ENCODE assay signal across 1 cellular context in the genomic region with DNA sequence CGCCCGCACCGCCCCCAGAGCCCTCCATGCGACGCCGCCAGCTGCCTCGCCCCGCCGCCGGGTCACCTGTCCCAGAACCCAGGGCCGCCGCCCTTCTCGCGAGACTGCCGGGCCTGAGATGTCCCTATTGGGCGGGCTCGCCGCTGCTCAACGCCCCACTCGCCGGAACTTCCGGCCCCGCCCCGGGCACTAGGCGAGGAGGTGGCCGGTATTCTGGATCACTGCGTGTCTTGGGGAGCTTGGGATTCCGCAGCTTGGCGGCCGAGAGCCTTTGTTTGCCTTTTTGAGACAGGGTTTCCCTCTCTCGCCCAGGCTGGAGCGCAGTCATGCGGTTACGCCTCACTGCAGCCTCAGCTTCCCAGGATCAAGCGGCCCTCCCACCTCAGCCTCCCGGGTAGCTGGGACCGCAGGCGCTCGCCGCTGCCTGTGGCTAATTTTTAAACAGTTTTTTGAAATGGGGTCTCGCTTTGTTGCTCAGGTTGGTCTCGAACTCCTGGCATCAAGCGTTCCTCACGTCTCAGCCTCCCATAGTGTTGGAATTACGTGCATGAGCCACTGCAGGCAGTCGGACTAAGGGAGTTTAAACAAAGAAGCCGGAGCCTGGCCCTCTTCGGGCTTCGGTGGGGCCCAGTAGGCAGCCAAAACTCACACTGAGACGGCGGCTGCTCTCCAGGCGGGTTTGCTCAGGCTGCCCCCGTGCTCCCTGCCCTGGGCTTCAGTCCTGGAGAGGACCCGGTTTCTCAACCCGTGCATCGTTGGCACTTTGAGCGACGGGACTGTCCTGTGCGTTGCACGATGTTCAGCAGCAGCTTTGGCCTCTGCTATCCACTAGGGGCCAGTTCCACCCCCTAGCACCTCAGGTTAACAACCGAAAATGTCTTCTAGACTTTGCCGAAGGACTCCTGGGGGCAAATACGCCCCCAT.
A peak's percentile ranks its signal among the peaks of the same experiment; 100 is the strongest.
TF ChIP-seq lines count a peak whose summit lies in the region.

A gene (minus strand): TSS at position 43 of the 924 bp plus-strand sequence. CDS start 15 bp downstream, at position 28.

TF ChIP-seq in K562, 482 proteins besides CTCF, POLR2A, EP300 and RAD21 (continued from another document and continues in another):
- TF ChIP-seq ZNF239 (CRISPR knock-in tag; IDR thresholded peaks at IDR 0.05) (no peak), ETV5 (CRISPR knock-in tag; IDR thresholded peaks at IDR 0.05; ENCODE audit: low read depth) (peak; percentile 72), POLR2H (tag; IDR thresholded peaks at IDR 0.05; ENCODE audit: low read depth) (peak; percentile 84), OTX1 (CRISPR knock-in tag; IDR thresholded peaks at IDR 0.05) (peak; percentile 81; the same call in 1 of the 2 replicates), ZNF232 (CRISPR knock-in tag; IDR thresholded peaks at IDR 0.05) (no peak), GTF2A2 (tag; IDR thresholded peaks at IDR 0.05) (no peak), NFXL1 (CRISPR knock-in tag; IDR thresholded peaks at IDR 0.05) (no peak), FOS (IDR thresholded peaks at IDR 0.05; ENCODE audit: extremely low read depth, insufficient read length) (peak; percentile 51), ARNT (IDR thresholded peaks at IDR 0.05) (no peak), KLF6 (CRISPR knock-in tag; IDR thresholded peaks at IDR 0.05; ENCODE audit: borderline replicate concordance) (peak; percentile 43; the same call in 1 of the 2 replicates), CHD2 (IDR thresholded peaks at IDR 0.05; ENCODE audit: low read depth, low read length) (peak; percentile 98), CHCHD3 (CRISPR knock-in tag; IDR thresholded peaks at IDR 0.05) (0 out of 2 replicates have a peak, but pooled peaks have one; percentile 17), NR2F6 (CRISPR knock-in tag; IDR thresholded peaks at IDR 0.05) (no peak), HDAC1 (IDR thresholded peaks at IDR 0.05) (peak in 1 of 2 experiments; percentile 59; a peak in 2 of 4 replicates), ZNF12 (CRISPR knock-in tag; IDR thresholded peaks at IDR 0.05) (no peak), NELFE (IDR thresholded peaks at IDR 0.05; ENCODE audit: insufficient read depth, insufficient read length) (no peak), ELF2 (CRISPR knock-in tag; IDR thresholded peaks at IDR 0.05) (no peak), CBX3 (IDR thresholded peaks at IDR 0.05; ENCODE audit: borderline replicate concordance in 1 of 2, low read length in 2 of 2) (no peak), BDP1 (IDR thresholded peaks at IDR 0.05; ENCODE audit: insufficient read depth, insufficient read length) (no peak)
- TF ChIP-seq, protein P1, sequence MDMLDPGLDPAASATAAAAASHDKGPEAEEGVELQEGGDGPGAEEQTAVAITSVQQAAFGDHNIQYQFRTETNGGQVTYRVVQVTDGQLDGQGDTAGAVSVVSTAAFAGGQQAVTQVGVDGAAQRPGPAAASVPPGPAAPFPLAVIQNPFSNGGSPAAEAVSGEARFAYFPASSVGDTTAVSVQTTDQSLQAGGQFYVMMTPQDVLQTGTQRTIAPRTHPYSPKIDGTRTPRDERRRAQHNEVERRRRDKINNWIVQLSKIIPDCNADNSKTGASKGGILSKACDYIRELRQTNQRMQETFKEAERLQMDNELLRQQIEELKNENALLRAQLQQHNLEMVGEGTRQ (CRISPR knock-in tag; IDR thresholded peaks at IDR 0.05) = peak; percentile 75
- TF ChIP-seq, protein P2, sequence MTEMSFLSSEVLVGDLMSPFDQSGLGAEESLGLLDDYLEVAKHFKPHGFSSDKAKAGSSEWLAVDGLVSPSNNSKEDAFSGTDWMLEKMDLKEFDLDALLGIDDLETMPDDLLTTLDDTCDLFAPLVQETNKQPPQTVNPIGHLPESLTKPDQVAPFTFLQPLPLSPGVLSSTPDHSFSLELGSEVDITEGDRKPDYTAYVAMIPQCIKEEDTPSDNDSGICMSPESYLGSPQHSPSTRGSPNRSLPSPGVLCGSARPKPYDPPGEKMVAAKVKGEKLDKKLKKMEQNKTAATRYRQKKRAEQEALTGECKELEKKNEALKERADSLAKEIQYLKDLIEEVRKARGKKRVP (CRISPR knock-in tag; IDR thresholded peaks at IDR 0.05) = 0 out of 2 replicates have a peak, but pooled peaks have one; percentile 22
- TF ChIP-seq, protein P3, sequence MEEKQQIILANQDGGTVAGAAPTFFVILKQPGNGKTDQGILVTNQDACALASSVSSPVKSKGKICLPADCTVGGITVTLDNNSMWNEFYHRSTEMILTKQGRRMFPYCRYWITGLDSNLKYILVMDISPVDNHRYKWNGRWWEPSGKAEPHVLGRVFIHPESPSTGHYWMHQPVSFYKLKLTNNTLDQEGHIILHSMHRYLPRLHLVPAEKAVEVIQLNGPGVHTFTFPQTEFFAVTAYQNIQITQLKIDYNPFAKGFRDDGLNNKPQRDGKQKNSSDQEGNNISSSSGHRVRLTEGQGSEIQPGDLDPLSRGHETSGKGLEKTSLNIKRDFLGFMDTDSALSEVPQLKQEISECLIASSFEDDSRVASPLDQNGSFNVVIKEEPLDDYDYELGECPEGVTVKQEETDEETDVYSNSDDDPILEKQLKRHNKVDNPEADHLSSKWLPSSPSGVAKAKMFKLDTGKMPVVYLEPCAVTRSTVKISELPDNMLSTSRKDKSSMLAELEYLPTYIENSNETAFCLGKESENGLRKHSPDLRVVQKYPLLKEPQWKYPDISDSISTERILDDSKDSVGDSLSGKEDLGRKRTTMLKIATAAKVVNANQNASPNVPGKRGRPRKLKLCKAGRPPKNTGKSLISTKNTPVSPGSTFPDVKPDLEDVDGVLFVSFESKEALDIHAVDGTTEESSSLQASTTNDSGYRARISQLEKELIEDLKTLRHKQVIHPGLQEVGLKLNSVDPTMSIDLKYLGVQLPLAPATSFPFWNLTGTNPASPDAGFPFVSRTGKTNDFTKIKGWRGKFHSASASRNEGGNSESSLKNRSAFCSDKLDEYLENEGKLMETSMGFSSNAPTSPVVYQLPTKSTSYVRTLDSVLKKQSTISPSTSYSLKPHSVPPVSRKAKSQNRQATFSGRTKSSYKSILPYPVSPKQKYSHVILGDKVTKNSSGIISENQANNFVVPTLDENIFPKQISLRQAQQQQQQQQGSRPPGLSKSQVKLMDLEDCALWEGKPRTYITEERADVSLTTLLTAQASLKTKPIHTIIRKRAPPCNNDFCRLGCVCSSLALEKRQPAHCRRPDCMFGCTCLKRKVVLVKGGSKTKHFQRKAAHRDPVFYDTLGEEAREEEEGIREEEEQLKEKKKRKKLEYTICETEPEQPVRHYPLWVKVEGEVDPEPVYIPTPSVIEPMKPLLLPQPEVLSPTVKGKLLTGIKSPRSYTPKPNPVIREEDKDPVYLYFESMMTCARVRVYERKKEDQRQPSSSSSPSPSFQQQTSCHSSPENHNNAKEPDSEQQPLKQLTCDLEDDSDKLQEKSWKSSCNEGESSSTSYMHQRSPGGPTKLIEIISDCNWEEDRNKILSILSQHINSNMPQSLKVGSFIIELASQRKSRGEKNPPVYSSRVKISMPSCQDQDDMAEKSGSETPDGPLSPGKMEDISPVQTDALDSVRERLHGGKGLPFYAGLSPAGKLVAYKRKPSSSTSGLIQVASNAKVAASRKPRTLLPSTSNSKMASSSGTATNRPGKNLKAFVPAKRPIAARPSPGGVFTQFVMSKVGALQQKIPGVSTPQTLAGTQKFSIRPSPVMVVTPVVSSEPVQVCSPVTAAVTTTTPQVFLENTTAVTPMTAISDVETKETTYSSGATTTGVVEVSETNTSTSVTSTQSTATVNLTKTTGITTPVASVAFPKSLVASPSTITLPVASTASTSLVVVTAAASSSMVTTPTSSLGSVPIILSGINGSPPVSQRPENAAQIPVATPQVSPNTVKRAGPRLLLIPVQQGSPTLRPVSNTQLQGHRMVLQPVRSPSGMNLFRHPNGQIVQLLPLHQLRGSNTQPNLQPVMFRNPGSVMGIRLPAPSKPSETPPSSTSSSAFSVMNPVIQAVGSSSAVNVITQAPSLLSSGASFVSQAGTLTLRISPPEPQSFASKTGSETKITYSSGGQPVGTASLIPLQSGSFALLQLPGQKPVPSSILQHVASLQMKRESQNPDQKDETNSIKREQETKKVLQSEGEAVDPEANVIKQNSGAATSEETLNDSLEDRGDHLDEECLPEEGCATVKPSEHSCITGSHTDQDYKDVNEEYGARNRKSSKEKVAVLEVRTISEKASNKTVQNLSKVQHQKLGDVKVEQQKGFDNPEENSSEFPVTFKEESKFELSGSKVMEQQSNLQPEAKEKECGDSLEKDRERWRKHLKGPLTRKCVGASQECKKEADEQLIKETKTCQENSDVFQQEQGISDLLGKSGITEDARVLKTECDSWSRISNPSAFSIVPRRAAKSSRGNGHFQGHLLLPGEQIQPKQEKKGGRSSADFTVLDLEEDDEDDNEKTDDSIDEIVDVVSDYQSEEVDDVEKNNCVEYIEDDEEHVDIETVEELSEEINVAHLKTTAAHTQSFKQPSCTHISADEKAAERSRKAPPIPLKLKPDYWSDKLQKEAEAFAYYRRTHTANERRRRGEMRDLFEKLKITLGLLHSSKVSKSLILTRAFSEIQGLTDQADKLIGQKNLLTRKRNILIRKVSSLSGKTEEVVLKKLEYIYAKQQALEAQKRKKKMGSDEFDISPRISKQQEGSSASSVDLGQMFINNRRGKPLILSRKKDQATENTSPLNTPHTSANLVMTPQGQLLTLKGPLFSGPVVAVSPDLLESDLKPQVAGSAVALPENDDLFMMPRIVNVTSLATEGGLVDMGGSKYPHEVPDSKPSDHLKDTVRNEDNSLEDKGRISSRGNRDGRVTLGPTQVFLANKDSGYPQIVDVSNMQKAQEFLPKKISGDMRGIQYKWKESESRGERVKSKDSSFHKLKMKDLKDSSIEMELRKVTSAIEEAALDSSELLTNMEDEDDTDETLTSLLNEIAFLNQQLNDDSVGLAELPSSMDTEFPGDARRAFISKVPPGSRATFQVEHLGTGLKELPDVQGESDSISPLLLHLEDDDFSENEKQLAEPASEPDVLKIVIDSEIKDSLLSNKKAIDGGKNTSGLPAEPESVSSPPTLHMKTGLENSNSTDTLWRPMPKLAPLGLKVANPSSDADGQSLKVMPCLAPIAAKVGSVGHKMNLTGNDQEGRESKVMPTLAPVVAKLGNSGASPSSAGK (IDR thresholded peaks at IDR 0.05) = peak; percentile 79
- TF ChIP-seq, protein P4, sequence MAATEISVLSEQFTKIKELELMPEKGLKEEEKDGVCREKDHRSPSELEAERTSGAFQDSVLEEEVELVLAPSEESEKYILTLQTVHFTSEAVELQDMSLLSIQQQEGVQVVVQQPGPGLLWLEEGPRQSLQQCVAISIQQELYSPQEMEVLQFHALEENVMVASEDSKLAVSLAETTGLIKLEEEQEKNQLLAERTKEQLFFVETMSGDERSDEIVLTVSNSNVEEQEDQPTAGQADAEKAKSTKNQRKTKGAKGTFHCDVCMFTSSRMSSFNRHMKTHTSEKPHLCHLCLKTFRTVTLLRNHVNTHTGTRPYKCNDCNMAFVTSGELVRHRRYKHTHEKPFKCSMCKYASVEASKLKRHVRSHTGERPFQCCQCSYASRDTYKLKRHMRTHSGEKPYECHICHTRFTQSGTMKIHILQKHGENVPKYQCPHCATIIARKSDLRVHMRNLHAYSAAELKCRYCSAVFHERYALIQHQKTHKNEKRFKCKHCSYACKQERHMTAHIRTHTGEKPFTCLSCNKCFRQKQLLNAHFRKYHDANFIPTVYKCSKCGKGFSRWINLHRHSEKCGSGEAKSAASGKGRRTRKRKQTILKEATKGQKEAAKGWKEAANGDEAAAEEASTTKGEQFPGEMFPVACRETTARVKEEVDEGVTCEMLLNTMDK (IDR thresholded peaks at IDR 0.05; ENCODE audit: borderline replicate concordance, insufficient read depth, low read depth, low read length, poor library complexity, severe bottlenecking) = peak; percentile 50
- TF ChIP-seq, protein P5, sequence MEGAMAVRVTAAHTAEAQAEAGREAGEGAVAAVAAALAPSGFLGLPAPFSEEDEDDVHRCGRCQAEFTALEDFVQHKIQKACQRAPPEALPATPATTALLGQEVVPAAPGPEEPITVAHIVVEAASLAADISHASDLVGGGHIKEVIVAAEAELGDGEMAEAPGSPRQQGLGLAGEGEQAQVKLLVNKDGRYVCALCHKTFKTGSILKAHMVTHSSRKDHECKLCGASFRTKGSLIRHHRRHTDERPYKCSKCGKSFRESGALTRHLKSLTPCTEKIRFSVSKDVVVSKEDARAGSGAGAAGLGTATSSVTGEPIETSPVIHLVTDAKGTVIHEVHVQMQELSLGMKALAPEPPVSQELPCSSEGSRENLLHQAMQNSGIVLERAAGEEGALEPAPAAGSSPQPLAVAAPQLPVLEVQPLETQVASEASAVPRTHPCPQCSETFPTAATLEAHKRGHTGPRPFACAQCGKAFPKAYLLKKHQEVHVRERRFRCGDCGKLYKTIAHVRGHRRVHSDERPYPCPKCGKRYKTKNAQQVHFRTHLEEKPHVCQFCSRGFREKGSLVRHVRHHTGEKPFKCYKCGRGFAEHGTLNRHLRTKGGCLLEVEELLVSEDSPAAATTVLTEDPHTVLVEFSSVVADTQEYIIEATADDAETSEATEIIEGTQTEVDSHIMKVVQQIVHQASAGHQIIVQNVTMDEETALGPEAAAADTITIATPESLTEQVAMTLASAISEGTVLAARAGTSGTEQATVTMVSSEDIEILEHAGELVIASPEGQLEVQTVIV (CRISPR knock-in tag; IDR thresholded peaks at IDR 0.05; ENCODE audit: borderline replicate concordance) = no peak
- TF ChIP-seq, protein P6, sequence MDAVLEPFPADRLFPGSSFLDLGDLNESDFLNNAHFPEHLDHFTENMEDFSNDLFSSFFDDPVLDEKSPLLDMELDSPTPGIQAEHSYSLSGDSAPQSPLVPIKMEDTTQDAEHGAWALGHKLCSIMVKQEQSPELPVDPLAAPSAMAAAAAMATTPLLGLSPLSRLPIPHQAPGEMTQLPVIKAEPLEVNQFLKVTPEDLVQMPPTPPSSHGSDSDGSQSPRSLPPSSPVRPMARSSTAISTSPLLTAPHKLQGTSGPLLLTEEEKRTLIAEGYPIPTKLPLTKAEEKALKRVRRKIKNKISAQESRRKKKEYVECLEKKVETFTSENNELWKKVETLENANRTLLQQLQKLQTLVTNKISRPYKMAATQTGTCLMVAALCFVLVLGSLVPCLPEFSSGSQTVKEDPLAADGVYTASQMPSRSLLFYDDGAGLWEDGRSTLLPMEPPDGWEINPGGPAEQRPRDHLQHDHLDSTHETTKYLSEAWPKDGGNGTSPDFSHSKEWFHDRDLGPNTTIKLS (IDR thresholded peaks at IDR 0.05; ENCODE audit: borderline replicate concordance, low read depth) = peak; percentile 73
- TF ChIP-seq, protein P7, sequence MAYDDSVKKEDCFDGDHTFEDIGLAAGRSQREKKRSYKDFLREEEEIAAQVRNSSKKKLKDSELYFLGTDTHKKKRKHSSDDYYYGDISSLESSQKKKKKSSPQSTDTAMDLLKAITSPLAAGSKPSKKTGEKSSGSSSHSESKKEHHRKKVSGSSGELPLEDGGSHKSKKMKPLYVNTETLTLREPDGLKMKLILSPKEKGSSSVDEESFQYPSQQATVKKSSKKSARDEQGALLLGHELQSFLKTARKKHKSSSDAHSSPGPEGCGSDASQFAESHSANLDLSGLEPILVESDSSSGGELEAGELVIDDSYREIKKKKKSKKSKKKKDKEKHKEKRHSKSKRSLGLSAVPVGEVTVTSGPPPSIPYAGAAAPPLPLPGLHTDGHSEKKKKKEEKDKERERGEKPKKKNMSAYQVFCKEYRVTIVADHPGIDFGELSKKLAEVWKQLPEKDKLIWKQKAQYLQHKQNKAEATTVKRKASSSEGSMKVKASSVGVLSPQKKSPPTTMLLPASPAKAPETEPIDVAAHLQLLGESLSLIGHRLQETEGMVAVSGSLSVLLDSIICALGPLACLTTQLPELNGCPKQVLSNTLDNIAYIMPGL (CRISPR knock-in tag; IDR thresholded peaks at IDR 0.05) = no peak
